1 cellular context compared by ENCODE assay signal in the genomic region with DNA sequence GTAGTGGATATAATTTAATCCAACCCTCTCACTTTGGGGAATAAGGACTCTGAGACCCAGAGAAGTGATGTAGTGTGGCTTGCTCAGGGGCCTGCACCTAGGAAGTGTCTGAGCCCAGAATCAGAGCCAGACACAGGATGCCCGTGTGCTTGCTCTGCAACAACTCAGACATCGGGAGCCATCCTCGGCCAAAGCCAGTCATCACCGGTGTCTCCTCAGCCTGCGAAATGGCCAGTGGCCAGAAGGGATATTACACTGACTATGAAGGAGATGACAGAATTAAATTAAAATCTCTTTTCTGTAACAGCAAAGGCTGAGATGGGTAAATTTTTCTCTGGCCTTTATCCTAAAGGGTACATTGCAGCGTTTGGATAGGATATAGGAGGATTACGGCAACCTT.
TF ChIP-seq lines count a peak whose summit lies in the region.

No MANE protein-coding gene starts in this region.

TF ChIP-seq in GM12878, 131 proteins besides CTCF, POLR2A, EP300 and RAD21 (continued from another document):
- TF ChIP-seq, protein P1, sequence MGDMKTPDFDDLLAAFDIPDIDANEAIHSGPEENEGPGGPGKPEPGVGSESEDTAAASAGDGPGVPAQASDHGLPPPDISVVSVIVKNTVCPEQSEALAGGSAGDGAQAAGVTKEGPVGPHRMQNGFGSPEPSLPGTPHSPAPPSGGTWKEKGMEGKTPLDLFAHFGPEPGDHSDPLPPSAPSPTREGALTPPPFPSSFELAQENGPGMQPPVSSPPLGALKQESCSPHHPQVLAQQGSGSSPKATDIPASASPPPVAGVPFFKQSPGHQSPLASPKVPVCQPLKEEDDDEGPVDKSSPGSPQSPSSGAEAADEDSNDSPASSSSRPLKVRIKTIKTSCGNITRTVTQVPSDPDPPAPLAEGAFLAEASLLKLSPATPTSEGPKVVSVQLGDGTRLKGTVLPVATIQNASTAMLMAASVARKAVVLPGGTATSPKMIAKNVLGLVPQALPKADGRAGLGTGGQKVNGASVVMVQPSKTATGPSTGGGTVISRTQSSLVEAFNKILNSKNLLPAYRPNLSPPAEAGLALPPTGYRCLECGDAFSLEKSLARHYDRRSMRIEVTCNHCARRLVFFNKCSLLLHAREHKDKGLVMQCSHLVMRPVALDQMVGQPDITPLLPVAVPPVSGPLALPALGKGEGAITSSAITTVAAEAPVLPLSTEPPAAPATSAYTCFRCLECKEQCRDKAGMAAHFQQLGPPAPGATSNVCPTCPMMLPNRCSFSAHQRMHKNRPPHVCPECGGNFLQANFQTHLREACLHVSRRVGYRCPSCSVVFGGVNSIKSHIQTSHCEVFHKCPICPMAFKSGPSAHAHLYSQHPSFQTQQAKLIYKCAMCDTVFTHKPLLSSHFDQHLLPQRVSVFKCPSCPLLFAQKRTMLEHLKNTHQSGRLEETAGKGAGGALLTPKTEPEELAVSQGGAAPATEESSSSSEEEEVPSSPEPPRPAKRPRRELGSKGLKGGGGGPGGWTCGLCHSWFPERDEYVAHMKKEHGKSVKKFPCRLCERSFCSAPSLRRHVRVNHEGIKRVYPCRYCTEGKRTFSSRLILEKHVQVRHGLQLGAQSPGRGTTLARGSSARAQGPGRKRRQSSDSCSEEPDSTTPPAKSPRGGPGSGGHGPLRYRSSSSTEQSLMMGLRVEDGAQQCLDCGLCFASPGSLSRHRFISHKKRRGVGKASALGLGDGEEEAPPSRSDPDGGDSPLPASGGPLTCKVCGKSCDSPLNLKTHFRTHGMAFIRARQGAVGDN (IDR thresholded peaks at IDR 0.05): no peak
- TF ChIP-seq MTA2 (IDR thresholded peaks at IDR 0.05; ENCODE audit: low read depth): no peak
- TF ChIP-seq ZSCAN29 (IDR thresholded peaks at IDR 0.05): no peak
- TF ChIP-seq CHD1 (IDR thresholded peaks at IDR 0.05; ENCODE audit: low read depth, low read length): no peak
- TF ChIP-seq NRF1 (conservative IDR thresholded peaks at IDR 0.05; ENCODE audit: low read depth, low read length): no peak
- no peak for TF ChIP-seq ZNF592 (IDR thresholded peaks at IDR 0.05)
- no peak for TF ChIP-seq MEF2B (IDR thresholded peaks at IDR 0.05; ENCODE audit: partially characterized antibody, poor library complexity, severe bottlenecking)
- TF ChIP-seq TBL1XR1 (IDR thresholded peaks at IDR 0.05; ENCODE audit: low read depth, low read length): no peak
- TF ChIP-seq IKZF2 (IDR thresholded peaks at IDR 0.05): no peak
- TF ChIP-seq SP1 (IDR thresholded peaks at IDR 0.05; ENCODE audit: low read depth, low read length): no peak
- TF ChIP-seq ASH2L (IDR thresholded peaks at IDR 0.05; ENCODE audit: borderline replicate concordance, low read depth): no peak
- no peak for TF ChIP-seq TCF7 (IDR thresholded peaks at IDR 0.05; ENCODE audit: borderline replicate concordance)
- no peak for TF ChIP-seq POLR2AphosphoS5 (IDR thresholded peaks at IDR 0.05; ENCODE audit: low read length)
